ENCODE assay signal across 9 cellular contexts in the genomic region with DNA sequence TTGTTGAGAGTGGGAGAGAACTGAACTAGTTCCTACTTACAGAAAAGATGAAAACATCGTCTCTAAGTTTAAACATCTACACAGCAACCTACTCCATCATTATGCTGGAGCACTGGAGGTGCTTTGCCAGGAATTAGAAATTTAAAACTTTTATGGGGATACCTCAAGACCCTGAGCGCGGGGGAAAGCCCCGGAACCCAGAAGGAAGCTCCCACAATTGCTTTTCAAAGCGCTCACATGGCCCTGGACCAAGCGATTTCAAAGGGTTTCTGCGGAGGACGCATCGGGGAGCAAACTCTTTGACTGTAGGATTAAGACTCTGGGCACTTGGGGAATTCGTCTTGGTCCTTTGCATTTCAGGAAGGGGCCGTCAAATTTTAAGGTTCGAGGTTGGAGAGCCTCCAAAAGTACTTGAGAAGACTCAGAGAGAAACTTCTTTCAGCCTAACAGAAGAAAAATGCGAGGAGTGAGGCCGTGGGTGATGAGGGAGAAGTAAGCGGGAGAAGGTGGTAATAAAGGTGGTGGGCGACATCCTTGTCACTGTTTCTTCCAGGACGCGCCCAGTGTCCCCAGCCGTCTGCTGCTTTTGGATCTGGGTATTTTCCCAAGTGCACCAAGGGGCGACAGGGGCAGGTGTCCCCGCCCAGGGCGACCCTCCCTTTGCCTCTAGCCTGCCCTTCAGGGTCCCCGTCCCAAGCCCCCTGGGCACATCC. TPM values are rescaled to one million over a fixed set of nuclear protein-coding genes. Genes with fewer than 3 reads are reported as not detected.
DNase-seq lines count a peak whose midpoint lies in the region; ATAC-seq and TF ChIP-seq lines count a peak whose summit lies in the region.
"Had no signal": no experiment of that assay in that cellular context is flagged by ENCODE, and none has a peak within 500 bp of the region (broad histone marks: within the 10 kb centered on the region; RNA-seq: fewer than 3 reads in every experiment).

No MANE protein-coding gene starts in this region.

- no peaks in the 10 kb centered on the region for H3K36me3 ChIP-seq in testis (ENCODE audit: low read depth, missing control alignments)

- H3K4me3 Mint-ChIP-seq in activated T-helper 1 cell treated with anti-CD3 and anti-CD28 coated beads, Interleukin-12 subunit alpha, Interleukin-12 subunit beta, Interleukin-2, Interleukin-4 antibody, amounts not matched to agents 30 ng/mL and 10 ng/mL and 1 ng/mL, durations not matched to agents 14 hours and 24 hours and 36 hours = peak overlapping the region; percentile 79

- peak overlapping the region; percentile 43 to 45 for H3K4me3 ChIP-seq in testis

- H3K9me3 Mint-ChIP-seq in activated T-helper 1 cell treated with anti-CD3 and anti-CD28 coated beads, Interleukin-12 subunit alpha, Interleukin-12 subunit beta, Interleukin-2, Interleukin-4 antibody, amounts not matched to agents 30 ng/mL and 10 ng/mL and 1 ng/mL, durations not matched to agents 14 hours and 24 hours and 36 hours = no peaks in the 10 kb centered on the region

- no peaks in the 10 kb centered on the region for H3K36me3 Mint-ChIP-seq in activated T-helper 1 cell treated with anti-CD3 and anti-CD28 coated beads, Interleukin-12 subunit alpha, Interleukin-12 subunit beta, Interleukin-2, Interleukin-4 antibody, amounts not matched to agents 30 ng/mL and 10 ng/mL and 1 ng/mL, durations not matched to agents 14 hours and 24 hours and 36 hours (ENCODE audit: low read depth)

- H3K27me3 Mint-ChIP-seq in activated T-helper 1 cell treated with anti-CD3 and anti-CD28 coated beads, Interleukin-12 subunit alpha, Interleukin-12 subunit beta, Interleukin-2, Interleukin-4 antibody, amounts not matched to agents 30 ng/mL and 10 ng/mL and 1 ng/mL, durations not matched to agents 14 hours and 24 hours and 36 hours (ENCODE audit: insufficient read depth) = peaks cover 63% of the 10 kb centered on the region

- no peak overlapping the region for H3K27ac ChIP-seq in testis
- no peak overlapping the region for H3K27ac ChIP-seq in caudate nucleus (ENCODE audit: low read depth, low read length)

- H3K27me3 ChIP-seq in testis = no peaks in the 10 kb centered on the region

- H3K4me1 Mint-ChIP-seq in activated T-helper 1 cell treated with anti-CD3 and anti-CD28 coated beads, Interleukin-12 subunit alpha, Interleukin-12 subunit beta, Interleukin-2, Interleukin-4 antibody, amounts not matched to agents 30 ng/mL and 10 ng/mL and 1 ng/mL, durations not matched to agents 14 hours and 24 hours and 36 hours (ENCODE audit: low read depth) = peaks cover 21% of the 10 kb centered on the region

- peak overlapping the region; percentile 67 for H3K27ac Mint-ChIP-seq in activated T-helper 1 cell treated with anti-CD3 and anti-CD28 coated beads, Interleukin-12 subunit alpha, Interleukin-12 subunit beta, Interleukin-2, Interleukin-4 antibody, amounts not matched to agents 30 ng/mL and 10 ng/mL and 1 ng/mL, durations not matched to agents 14 hours and 24 hours and 36 hours

- no peak for TF ChIP-seq CTCF in testis (IDR thresholded peaks at IDR 0.05)

- WGBS in testis, 2 donors = 6 to 9% methylated on average over 23 of the region's 23 CpGs

- ATAC-seq in left lobe of liver = no peak

- intact Hi-C loops in activated T-helper 1 cell treated with anti-CD3 and anti-CD28 coated beads, Interleukin-12 subunit alpha, Interleukin-12 subunit beta, Interleukin-2, Interleukin-4 antibody, amounts not matched to agents 30 ng/mL and 10 ng/mL and 1 ng/mL, durations not matched to agents 14 hours and 24 hours and 36 hours (cut with micrococcal nuclease) = loop anchor here (2.0 kb wide), 1 partner anchor 30 kb away; no protein-coding TSS in a partner anchor
- intact Hi-C loops in testis (cut with DNase I; ENCODE audit: low total_unique reads) = no loop called here

- peaks cover 7% of the 10 kb centered on the region for H3K4me1 ChIP-seq in testis

- H3K9me3 ChIP-seq in testis = no peaks in the 10 kb centered on the region

- TF ChIP-seq POLR2A in testis (IDR thresholded peaks at IDR 0.05) = no peak

- peak; percentile 13 for DNase-seq in activated naive CD4-positive, alpha-beta T cell treated with Interleukin-2 at 50 U/mL for 16 hours
- DNase-seq in activated naive CD4-positive, alpha-beta T cell treated with anti-CD3 and anti-CD28 coated beads, Interleukin-2, amount 50 U/mL, for 16 hours = no peak
- no peak for DNase-seq in activated T-helper 1 cell treated with anti-CD3 and anti-CD28 coated beads, Interleukin-12 subunit alpha, Interleukin-12 subunit beta, Interleukin-2, Interleukin-4 antibody, amounts not matched to agents 30 ng/mL and 10 ng/mL and 1 ng/mL, durations not matched to agents 14 hours and 24 hours and 36 hours (ENCODE audit: low spot score)
- peak; percentile 45 for DNase-seq in left lobe of liver (ENCODE audit: low spot score)
- no peak for DNase-seq in testis
- DNase-seq in NCI-H1930 (lab: John Stamatoyannopoulos, UW) = no peak
- DNase-seq in caudate nucleus (lab: John Stamatoyannopoulos, UW) = no peak
- DNase-seq in OCI-M1 (lab: John Stamatoyannopoulos, UW) = no peak
- DNase-seq: NCI-H774 had no signal

RNA-seq across cellular contexts. Expression of gene PROK2, which starts 0.6 kb away (rescaled TPM):
- total RNA-seq in activated T-helper 1 cell treated with anti-CD3 and anti-CD28 coated beads, Interleukin-12 subunit alpha, Interleukin-12 subunit beta, Interleukin-2, Interleukin-4 antibody, amounts not matched to agents 30 ng/mL and 10 ng/mL and 1 ng/mL, durations not matched to agents 14 hours and 24 hours and 36 hours = not detected in 2 replicates
- total RNA-seq in left lobe of liver (0.25 TPM), testis (1 to 10 TPM; 4.9 to 7.7 TPM)
- polyA plus RNA-seq in testis (ENCODE audit: insufficient read depth, low read depth, low replicate concordance) = 23.1 TPM

RNA-seq across cellular contexts. Expression of gene GPR27, which starts 30.7 kb away (rescaled TPM):
- 0.70 and 1.3 TPM in 2 replicates for total RNA-seq in activated T-helper 1 cell treated with anti-CD3 and anti-CD28 coated beads, Interleukin-12 subunit alpha, Interleukin-12 subunit beta, Interleukin-2, Interleukin-4 antibody, amounts not matched to agents 30 ng/mL and 10 ng/mL and 1 ng/mL, durations not matched to agents 14 hours and 24 hours and 36 hours
- total RNA-seq in left lobe of liver (0.10 TPM), testis (10 to 100 TPM; 28.1 to 30.4 TPM)
- 11.3 TPM for polyA plus RNA-seq in testis (ENCODE audit: insufficient read depth, low read depth, low replicate concordance)

RNA-seq across cellular contexts. Expression of gene EIF4E3, which starts 59.2 kb away (rescaled TPM):
- total RNA-seq in activated T-helper 1 cell treated with anti-CD3 and anti-CD28 coated beads, Interleukin-12 subunit alpha, Interleukin-12 subunit beta, Interleukin-2, Interleukin-4 antibody, amounts not matched to agents 30 ng/mL and 10 ng/mL and 1 ng/mL, durations not matched to agents 14 hours and 24 hours and 36 hours = 20.6 and 21.8 TPM in 2 replicates
- 7.6 TPM for total RNA-seq in left lobe of liver
- 10 to 100 TPM; 15.4 to 17.4 TPM for total RNA-seq in testis
- polyA plus RNA-seq in testis (ENCODE audit: insufficient read depth, low read depth, low replicate concordance) = 10.4 TPM

Comparison
In these comparisons a context has a peak if more than half of its experiments do, and no peak if none do; other contexts are left out.
1. DNase-seq: peak in activated naive CD4-positive, alpha-beta T cell treated with Interleukin-2 at 50 U/mL for 16 hours (single experiment) and left lobe of liver (single experiment); none in activated naive CD4-positive, alpha-beta T cell treated with anti-CD3 and anti-CD28 coated beads, Interleukin-2, amount 50 U/mL, for 16 hours (single experiment), activated T-helper 1 cell treated with anti-CD3 and anti-CD28 coated beads, Interleukin-12 subunit alpha, Interleukin-12 subunit beta, Interleukin-2, Interleukin-4 antibody, amounts not matched to agents 30 ng/mL and 10 ng/mL and 1 ng/mL, durations not matched to agents 14 hours and 24 hours and 36 hours (single experiment), testis (single experiment), NCI-H1930 (0 of 2), caudate nucleus (0 of 61) and OCI-M1 (single experiment).
2. RNA of gene GPR27, which starts 30.7 kb away (total RNA-seq): 28.1 to 30.4 TPM in testis; 0.70 to 1.3 TPM in activated T-helper 1 cell treated with anti-CD3 and anti-CD28 coated beads, Interleukin-12 subunit alpha, Interleukin-12 subunit beta, Interleukin-2, Interleukin-4 antibody, amounts not matched to agents 30 ng/mL and 10 ng/mL and 1 ng/mL, durations not matched to agents 14 hours and 24 hours and 36 hours and 0.10 TPM in left lobe of liver (single experiment); every median in the first group is over 10 times any median in the second.